ENCODE assay signal across 23 cellular contexts in the genomic region with DNA sequence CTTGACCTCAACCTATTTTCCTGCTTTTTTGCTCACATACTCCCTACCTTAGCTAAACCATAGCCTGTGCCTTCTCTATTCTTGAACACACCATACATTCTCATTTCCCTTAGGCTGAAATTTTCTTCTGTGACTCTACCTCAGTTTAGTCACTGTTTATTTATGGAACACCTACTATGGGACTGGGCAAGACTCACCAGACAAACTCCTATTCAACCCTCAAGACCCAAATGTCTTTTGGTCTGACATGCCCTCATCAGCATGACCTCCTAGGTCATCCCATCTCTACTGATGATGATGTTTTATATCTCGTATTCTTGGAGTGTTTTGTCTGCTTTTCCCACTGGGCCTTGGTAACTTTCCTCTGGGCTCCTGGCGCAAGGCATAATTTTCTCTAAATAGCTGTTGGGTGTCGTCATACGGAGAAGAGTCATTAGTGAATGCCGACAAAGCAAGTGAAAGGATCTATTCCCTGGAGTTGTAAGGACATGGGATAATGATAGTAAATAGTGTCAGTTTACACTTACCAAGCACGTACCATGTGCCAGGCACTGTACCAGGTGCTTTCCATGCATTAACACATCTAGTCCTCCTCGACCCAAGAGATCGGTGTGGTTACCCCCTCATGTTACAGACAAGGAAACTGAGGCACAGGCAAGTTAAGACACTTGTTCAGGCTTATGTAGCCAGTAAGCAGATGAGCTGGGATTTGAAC. TPM values are rescaled to one million over a fixed set of nuclear protein-coding genes. Genes with fewer than 3 reads are reported as not detected.
"Had no signal": no experiment of that assay in that cellular context is flagged by ENCODE, and none has a peak within 500 bp of the region (broad histone marks: within the 10 kb centered on the region; RNA-seq: fewer than 3 reads in every experiment).

No MANE protein-coding gene starts in this region.

- H3K4me3 ChIP-seq: coronary artery, heart left ventricle, tibial artery, upper lobe of right lung, vagina had no signal

- H3K36me3 Mint-ChIP-seq: naive thymus-derived CD4-positive, alpha-beta T cell had no signal

- H3K27ac ChIP-seq: coronary artery, foreskin keratinocyte, upper lobe of right lung, vagina had no signal

- H3K36me3 ChIP-seq: heart left ventricle, tibial artery, upper lobe of right lung, vagina had no signal

- DNase-seq: effector CD4-positive, alpha-beta T cell; endodermal cell; erythroblast; foreskin keratinocyte; heart left ventricle; hippocampal formation; left colon; left ventricle myocardium superior; mammary epithelial cell; naive thymus-derived CD4-positive, alpha-beta T cell; nephron progenitor cell; small intestine; stimulated activated CD4-positive, alpha-beta T cell treated with anti-CD3 and anti-CD28 coated beads, Interleukin-12 subunit alpha, Interleukin-12 subunit beta, amount 100 ng/mL, for 4 hours; stimulated activated naive CD4-positive, alpha-beta T cell treated with Interleukin-2 at 50 U/mL for 16 hours; tibial artery; upper lobe of right lung had no signal

- H3K27ac Mint-ChIP-seq: endodermal cell; naive thymus-derived CD4-positive, alpha-beta T cell; nephron progenitor cell had no signal

- H3K9me3 ChIP-seq: heart left ventricle, tibial artery, upper lobe of right lung, vagina had no signal

- H3K4me3 Mint-ChIP-seq: endodermal cell; naive thymus-derived CD4-positive, alpha-beta T cell; nephron progenitor cell had no signal

- H3K9me3 Mint-ChIP-seq: endodermal cell; naive thymus-derived CD4-positive, alpha-beta T cell; nephron progenitor cell had no signal

- H3K4me1 Mint-ChIP-seq: endodermal cell had no signal

- H3K4me1 ChIP-seq: foreskin keratinocyte, upper lobe of right lung, vagina had no signal

- H3K27me3 ChIP-seq: tibial artery, vagina had no signal

- FAIRE-seq: endothelial cell of umbilical vein, small intestine had no signal

- ATAC-seq: foreskin keratinocyte; left colon; naive thymus-derived CD4-positive, alpha-beta T cell; sciatic nerve; upper lobe of right lung had no signal

RNA-seq across cellular contexts. Expression of gene PITX1, which starts 22.4 kb away (rescaled TPM):
- total RNA-seq: dermis microvascular lymphatic vessel endothelial cell, kidney epithelial cell, left ventricle myocardium superior, mononuclear cell, upper lobe of right lung had no signal
- polyA plus RNA-seq: naive thymus-derived CD4-positive, alpha-beta T cell had no signal
